1 cellular context compared by ENCODE assay signal in the genomic region with DNA sequence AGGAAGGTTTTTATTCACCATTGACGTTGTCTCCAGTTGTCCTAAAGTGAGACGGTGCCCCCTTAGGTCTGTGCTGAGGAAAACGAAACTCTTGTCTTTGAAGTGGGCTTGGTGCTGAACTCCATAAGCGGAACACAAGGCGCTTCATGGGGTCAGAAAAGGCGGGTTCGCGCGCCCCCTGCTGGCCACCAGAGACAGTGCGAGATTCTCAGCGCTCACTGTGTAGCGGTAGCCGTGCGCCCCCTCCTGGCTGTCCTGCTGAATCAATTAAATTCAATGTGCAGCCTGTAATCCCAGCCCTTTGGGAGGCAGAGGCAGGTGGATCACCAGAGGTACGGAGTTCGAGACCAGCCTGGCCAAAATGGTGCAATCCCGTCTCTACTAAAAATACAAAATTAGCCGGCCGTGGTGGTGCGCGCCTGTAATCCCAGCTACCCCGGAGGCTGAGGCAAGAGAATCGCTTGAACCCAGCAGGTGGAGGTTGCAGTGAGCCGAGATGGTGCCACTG.
A peak's percentile ranks its signal among the peaks of the same experiment; 100 is the strongest.
TF ChIP-seq lines count a peak whose summit lies in the region.

No MANE protein-coding gene starts in this region.

TF ChIP-seq in GM12878, 131 proteins besides CTCF, POLR2A, EP300 and RAD21 (continued from another document):
- TF ChIP-seq, protein P1, sequence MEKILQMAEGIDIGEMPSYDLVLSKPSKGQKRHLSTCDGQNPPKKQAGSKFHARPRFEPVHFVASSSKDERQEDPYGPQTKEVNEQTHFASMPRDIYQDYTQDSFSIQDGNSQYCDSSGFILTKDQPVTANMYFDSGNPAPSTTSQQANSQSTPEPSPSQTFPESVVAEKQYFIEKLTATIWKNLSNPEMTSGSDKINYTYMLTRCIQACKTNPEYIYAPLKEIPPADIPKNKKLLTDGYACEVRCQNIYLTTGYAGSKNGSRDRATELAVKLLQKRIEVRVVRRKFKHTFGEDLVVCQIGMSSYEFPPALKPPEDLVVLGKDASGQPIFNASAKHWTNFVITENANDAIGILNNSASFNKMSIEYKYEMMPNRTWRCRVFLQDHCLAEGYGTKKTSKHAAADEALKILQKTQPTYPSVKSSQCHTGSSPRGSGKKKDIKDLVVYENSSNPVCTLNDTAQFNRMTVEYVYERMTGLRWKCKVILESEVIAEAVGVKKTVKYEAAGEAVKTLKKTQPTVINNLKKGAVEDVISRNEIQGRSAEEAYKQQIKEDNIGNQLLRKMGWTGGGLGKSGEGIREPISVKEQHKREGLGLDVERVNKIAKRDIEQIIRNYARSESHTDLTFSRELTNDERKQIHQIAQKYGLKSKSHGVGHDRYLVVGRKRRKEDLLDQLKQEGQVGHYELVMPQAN (conservative IDR thresholded peaks at IDR 0.05), result no peak
- peak; percentile 66; the same call in 1 of the 2 replicates for TF ChIP-seq RB1 (IDR thresholded peaks at IDR 0.05; ENCODE audit: borderline replicate concordance)
- no peak for TF ChIP-seq MTA3 (IDR thresholded peaks at IDR 0.05; ENCODE audit: borderline replicate concordance, low read length)
- no peak for TF ChIP-seq RELA (IDR thresholded peaks at IDR 0.05; ENCODE audit: borderline replicate concordance, partially characterized antibody)
- TF ChIP-seq ZSCAN29 (IDR thresholded peaks at IDR 0.05), result no peak
- TF ChIP-seq, protein P2, sequence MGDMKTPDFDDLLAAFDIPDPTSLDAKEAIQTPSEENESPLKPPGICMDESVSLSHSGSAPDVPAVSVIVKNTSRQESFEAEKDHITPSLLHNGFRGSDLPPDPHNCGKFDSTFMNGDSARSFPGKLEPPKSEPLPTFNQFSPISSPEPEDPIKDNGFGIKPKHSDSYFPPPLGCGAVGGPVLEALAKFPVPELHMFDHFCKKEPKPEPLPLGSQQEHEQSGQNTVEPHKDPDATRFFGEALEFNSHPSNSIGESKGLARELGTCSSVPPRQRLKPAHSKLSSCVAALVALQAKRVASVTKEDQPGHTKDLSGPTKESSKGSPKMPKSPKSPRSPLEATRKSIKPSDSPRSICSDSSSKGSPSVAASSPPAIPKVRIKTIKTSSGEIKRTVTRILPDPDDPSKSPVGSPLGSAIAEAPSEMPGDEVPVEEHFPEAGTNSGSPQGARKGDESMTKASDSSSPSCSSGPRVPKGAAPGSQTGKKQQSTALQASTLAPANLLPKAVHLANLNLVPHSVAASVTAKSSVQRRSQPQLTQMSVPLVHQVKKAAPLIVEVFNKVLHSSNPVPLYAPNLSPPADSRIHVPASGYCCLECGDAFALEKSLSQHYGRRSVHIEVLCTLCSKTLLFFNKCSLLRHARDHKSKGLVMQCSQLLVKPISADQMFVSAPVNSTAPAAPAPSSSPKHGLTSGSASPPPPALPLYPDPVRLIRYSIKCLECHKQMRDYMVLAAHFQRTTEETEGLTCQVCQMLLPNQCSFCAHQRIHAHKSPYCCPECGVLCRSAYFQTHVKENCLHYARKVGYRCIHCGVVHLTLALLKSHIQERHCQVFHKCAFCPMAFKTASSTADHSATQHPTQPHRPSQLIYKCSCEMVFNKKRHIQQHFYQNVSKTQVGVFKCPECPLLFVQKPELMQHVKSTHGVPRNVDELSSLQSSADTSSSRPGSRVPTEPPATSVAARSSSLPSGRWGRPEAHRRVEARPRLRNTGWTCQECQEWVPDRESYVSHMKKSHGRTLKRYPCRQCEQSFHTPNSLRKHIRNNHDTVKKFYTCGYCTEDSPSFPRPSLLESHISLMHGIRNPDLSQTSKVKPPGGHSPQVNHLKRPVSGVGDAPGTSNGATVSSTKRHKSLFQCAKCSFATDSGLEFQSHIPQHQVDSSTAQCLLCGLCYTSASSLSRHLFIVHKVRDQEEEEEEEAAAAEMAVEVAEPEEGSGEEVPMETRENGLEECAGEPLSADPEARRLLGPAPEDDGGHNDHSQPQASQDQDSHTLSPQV (IDR thresholded peaks at IDR 0.05), result peak; percentile 91
- TF ChIP-seq LARP7 (IDR thresholded peaks at IDR 0.05), result 0 out of 2 replicates have a peak, but pooled peaks have one; percentile 56
- TF ChIP-seq NR2F1 (conservative IDR thresholded peaks at IDR 0.05), result peak; percentile 41; the same call in 1 of the 2 replicates
- no peak for TF ChIP-seq GATAD2B (conservative IDR thresholded peaks at IDR 0.05; ENCODE audit: low read depth)
- TF ChIP-seq CREM (IDR thresholded peaks at IDR 0.05; ENCODE audit: low read depth), result peak; percentile 31; the same call in 1 of the 2 replicates
- no peak for TF ChIP-seq NR2C2 (IDR thresholded peaks at IDR 0.05; ENCODE audit: borderline replicate concordance, control insufficient read depth, insufficient read length, low read depth)
- peak; percentile 49 for TF ChIP-seq SP1 (IDR thresholded peaks at IDR 0.05; ENCODE audit: low read depth, low read length)
- TF ChIP-seq, protein P3, sequence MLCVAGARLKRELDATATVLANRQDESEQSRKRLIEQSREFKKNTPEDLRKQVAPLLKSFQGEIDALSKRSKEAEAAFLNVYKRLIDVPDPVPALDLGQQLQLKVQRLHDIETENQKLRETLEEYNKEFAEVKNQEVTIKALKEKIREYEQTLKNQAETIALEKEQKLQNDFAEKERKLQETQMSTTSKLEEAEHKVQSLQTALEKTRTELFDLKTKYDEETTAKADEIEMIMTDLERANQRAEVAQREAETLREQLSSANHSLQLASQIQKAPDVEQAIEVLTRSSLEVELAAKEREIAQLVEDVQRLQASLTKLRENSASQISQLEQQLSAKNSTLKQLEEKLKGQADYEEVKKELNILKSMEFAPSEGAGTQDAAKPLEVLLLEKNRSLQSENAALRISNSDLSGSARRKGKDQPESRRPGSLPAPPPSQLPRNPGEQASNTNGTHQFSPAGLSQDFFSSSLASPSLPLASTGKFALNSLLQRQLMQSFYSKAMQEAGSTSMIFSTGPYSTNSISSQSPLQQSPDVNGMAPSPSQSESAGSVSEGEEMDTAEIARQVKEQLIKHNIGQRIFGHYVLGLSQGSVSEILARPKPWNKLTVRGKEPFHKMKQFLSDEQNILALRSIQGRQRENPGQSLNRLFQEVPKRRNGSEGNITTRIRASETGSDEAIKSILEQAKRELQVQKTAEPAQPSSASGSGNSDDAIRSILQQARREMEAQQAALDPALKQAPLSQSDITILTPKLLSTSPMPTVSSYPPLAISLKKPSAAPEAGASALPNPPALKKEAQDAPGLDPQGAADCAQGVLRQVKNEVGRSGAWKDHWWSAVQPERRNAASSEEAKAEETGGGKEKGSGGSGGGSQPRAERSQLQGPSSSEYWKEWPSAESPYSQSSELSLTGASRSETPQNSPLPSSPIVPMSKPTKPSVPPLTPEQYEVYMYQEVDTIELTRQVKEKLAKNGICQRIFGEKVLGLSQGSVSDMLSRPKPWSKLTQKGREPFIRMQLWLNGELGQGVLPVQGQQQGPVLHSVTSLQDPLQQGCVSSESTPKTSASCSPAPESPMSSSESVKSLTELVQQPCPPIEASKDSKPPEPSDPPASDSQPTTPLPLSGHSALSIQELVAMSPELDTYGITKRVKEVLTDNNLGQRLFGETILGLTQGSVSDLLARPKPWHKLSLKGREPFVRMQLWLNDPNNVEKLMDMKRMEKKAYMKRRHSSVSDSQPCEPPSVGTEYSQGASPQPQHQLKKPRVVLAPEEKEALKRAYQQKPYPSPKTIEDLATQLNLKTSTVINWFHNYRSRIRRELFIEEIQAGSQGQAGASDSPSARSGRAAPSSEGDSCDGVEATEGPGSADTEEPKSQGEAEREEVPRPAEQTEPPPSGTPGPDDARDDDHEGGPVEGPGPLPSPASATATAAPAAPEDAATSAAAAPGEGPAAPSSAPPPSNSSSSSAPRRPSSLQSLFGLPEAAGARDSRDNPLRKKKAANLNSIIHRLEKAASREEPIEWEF (IDR thresholded peaks at IDR 0.05; ENCODE audit: insufficient replicate concordance, low read depth, low read length), result no peak
- TF ChIP-seq HDGF (IDR thresholded peaks at IDR 0.05), result no peak
- TF ChIP-seq NR2C1 (IDR thresholded peaks at IDR 0.05), result 0 out of 2 replicates have a peak, but pooled peaks have one; percentile 13
- no peak for TF ChIP-seq MEF2B (IDR thresholded peaks at IDR 0.05; ENCODE audit: partially characterized antibody, poor library complexity, severe bottlenecking)
- peak; percentile 57 for TF ChIP-seq IKZF1 (conservative IDR thresholded peaks at IDR 0.05)
- TF ChIP-seq, protein P4, sequence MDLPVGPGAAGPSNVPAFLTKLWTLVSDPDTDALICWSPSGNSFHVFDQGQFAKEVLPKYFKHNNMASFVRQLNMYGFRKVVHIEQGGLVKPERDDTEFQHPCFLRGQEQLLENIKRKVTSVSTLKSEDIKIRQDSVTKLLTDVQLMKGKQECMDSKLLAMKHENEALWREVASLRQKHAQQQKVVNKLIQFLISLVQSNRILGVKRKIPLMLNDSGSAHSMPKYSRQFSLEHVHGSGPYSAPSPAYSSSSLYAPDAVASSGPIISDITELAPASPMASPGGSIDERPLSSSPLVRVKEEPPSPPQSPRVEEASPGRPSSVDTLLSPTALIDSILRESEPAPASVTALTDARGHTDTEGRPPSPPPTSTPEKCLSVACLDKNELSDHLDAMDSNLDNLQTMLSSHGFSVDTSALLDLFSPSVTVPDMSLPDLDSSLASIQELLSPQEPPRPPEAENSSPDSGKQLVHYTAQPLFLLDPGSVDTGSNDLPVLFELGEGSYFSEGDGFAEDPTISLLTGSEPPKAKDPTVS (IDR thresholded peaks at IDR 0.05; ENCODE audit: low read depth, low read length), result no peak
- TF ChIP-seq PAX8 (IDR thresholded peaks at IDR 0.05), result no peak
- no peak for TF ChIP-seq ZNF207 (IDR thresholded peaks at IDR 0.05; ENCODE audit: borderline replicate concordance)
- TF ChIP-seq RCOR1 (conservative IDR thresholded peaks at IDR 0.05; ENCODE audit: low read depth, low read length), result no peak
- TF ChIP-seq SREBF1 (IDR thresholded peaks at IDR 0.05; ENCODE audit: low read length), result no peak
- peak; percentile 96 for TF ChIP-seq SMC3 (IDR thresholded peaks at IDR 0.05; ENCODE audit: borderline replicate concordance, low read length)
- TF ChIP-seq POU2F2 (IDR thresholded peaks at IDR 0.05; ENCODE audit: borderline replicate concordance, low read depth, low read length), result peak; percentile 71; the same call in 1 of the 3 replicates
TF ChIP-seq in GM12878: peak in this region for 19.
